ENCODE assay signal across 9 cellular contexts in genomic region chr1:9849691-9850441, GRCh38. TPM values are rescaled to one million over a fixed set of nuclear protein-coding genes. Genes with fewer than 3 reads are reported as not detected.
DNase-seq lines count a peak whose midpoint lies in the region; ATAC-seq and TF ChIP-seq lines count a peak whose summit lies in the region.
"Had no signal": no experiment of that assay in that cellular context is flagged by ENCODE, and none has a peak within 500 bp of the region (broad histone marks: within the 10 kb centered on the region; RNA-seq: fewer than 3 reads in every experiment).

No MANE protein-coding gene starts in this region.

- H3K9me3 Mint-ChIP-seq in brain (peaks cover 4 to 10% (median 8%) of the 10 kb centered on the region in 5 experiments), glutamatergic neuron (ENCODE audit: unreplicated experiment) (peaks cover 7% of the 10 kb centered on the region)

- TF ChIP-seq CTCF in brain (conservative IDR thresholded peaks at IDR 0.05) (no peak), glutamatergic neuron (IDR thresholded peaks at IDR 0.05; ENCODE audit: partially characterized antibody, unreplicated experiment) (no peak)

- no peak for ATAC-seq in GM21390 (IDR thresholded peaks at IDR 0.05; ENCODE audit: unreplicated experiment)

- DNase-seq in stimulated activated naive CD4-positive, alpha-beta T cell (lab: John Stamatoyannopoulos, UW): peak in 4 of 6 experiments; percentile 12 to 62 (median 58)
- no peak for DNase-seq in stimulated activated naive CD4-positive, alpha-beta T cell treated with Interleukin-2 at 50 U/mL for 16 hours (lab: John Stamatoyannopoulos, UW)
- DNase-seq in NCI-H146 treated with DMSO at 0.1 percent for 48 hours (lab: John Stamatoyannopoulos, UW; ENCODE audit: unreplicated experiment) (peak; percentile 31), NCI-H1092 (lab: John Stamatoyannopoulos, UW) (no peak), glutamatergic neuron (no peak), Kasumi-1 (lab: John Stamatoyannopoulos, UW) (no peak)
- DNase-seq: NCI-H187 had no signal

- no peaks in the 10 kb centered on the region for H3K27me3 Mint-ChIP-seq in brain
- peaks cover 7% of the 10 kb centered on the region for H3K27me3 Mint-ChIP-seq in glutamatergic neuron (ENCODE audit: unreplicated experiment)

- H3K27ac Mint-ChIP-seq in brain (peak overlapping the region in 4 of 5 experiments; percentile 11 to 82 (median 56)), glutamatergic neuron (ENCODE audit: unreplicated experiment) (no peak overlapping the region)

- H3K4me3 Mint-ChIP-seq in brain (no peak overlapping the region), glutamatergic neuron (ENCODE audit: unreplicated experiment) (no peak overlapping the region)

- H3K4me1 Mint-ChIP-seq in brain: peaks cover 53% of the 10 kb centered on the region
- H3K4me1 Mint-ChIP-seq in glutamatergic neuron (ENCODE audit: low read depth, unreplicated experiment): peaks cover 18% of the 10 kb centered on the region

- peaks cover 16% of the 10 kb centered on the region for H3K36me3 Mint-ChIP-seq in brain
- H3K36me3 Mint-ChIP-seq in glutamatergic neuron (ENCODE audit: unreplicated experiment): peaks cover 5% of the 10 kb centered on the region

RNA-seq across cellular contexts. Expression of gene CLSTN1, which starts 26.1 kb away (rescaled TPM):
- 416 TPM for polyA plus RNA-seq in brain (ENCODE audit: insufficient read depth, low read depth, low replicate concordance)
- total RNA-seq in glutamatergic neuron (ENCODE audit: unreplicated experiment): 139 TPM

Comparison
In these comparisons a context has a peak if more than half of its experiments do, and no peak if none do; other contexts are left out.
1. DNase-seq: peak in stimulated activated naive CD4-positive, alpha-beta T cell (4 of 6) and NCI-H146 treated with DMSO at 0.1 percent for 48 hours (single experiment); none in stimulated activated naive CD4-positive, alpha-beta T cell treated with Interleukin-2 at 50 U/mL for 16 hours (single experiment), NCI-H1092 (single experiment), glutamatergic neuron (single experiment) and Kasumi-1 (0 of 2).